Comparison of ENCODE assay signal across 2 cellular contexts in genomic region chr10:18190840-18191239, GRCh38.
TF ChIP-seq lines count a peak whose summit lies in the region.

No MANE protein-coding gene starts in this region.

TF ChIP-seq in HepG2, 621 proteins besides CTCF, POLR2A, EP300 and RAD21 (continued from another document):
- TF ChIP-seq ATF7 (IDR thresholded peaks at IDR 0.05), result peak; percentile 90
- TF ChIP-seq ATF7 (CRISPR knock-in tag; IDR thresholded peaks at IDR 0.05), result no peak
- no peak for TF ChIP-seq NFE2L2 (IDR thresholded peaks at IDR 0.05; ENCODE audit: low read length)

TF ChIP-seq in WTC11, 78 proteins besides CTCF, POLR2A, EP300 and RAD21 (continued from another document):
- TF ChIP-seq, protein P1, sequence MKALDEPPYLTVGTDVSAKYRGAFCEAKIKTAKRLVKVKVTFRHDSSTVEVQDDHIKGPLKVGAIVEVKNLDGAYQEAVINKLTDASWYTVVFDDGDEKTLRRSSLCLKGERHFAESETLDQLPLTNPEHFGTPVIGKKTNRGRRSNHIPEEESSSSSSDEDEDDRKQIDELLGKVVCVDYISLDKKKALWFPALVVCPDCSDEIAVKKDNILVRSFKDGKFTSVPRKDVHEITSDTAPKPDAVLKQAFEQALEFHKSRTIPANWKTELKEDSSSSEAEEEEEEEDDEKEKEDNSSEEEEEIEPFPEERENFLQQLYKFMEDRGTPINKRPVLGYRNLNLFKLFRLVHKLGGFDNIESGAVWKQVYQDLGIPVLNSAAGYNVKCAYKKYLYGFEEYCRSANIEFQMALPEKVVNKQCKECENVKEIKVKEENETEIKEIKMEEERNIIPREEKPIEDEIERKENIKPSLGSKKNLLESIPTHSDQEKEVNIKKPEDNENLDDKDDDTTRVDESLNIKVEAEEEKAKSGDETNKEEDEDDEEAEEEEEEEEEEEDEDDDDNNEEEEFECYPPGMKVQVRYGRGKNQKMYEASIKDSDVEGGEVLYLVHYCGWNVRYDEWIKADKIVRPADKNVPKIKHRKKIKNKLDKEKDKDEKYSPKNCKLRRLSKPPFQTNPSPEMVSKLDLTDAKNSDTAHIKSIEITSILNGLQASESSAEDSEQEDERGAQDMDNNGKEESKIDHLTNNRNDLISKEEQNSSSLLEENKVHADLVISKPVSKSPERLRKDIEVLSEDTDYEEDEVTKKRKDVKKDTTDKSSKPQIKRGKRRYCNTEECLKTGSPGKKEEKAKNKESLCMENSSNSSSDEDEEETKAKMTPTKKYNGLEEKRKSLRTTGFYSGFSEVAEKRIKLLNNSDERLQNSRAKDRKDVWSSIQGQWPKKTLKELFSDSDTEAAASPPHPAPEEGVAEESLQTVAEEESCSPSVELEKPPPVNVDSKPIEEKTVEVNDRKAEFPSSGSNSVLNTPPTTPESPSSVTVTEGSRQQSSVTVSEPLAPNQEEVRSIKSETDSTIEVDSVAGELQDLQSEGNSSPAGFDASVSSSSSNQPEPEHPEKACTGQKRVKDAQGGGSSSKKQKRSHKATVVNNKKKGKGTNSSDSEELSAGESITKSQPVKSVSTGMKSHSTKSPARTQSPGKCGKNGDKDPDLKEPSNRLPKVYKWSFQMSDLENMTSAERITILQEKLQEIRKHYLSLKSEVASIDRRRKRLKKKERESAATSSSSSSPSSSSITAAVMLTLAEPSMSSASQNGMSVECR (CRISPR knock-in tag; IDR thresholded peaks at IDR 0.05; ENCODE audit: borderline replicate concordance), result no peak
- TF ChIP-seq PRRX2 (CRISPR knock-in tag; IDR thresholded peaks at IDR 0.05) (no peak), CREM (CRISPR knock-in tag; IDR thresholded peaks at IDR 0.05) (no peak), USF2 (CRISPR knock-in tag; IDR thresholded peaks at IDR 0.05) (no peak), E2F1 (CRISPR knock-in tag; IDR thresholded peaks at IDR 0.05) (no peak), ZNF671 (CRISPR knock-in tag; IDR thresholded peaks at IDR 0.05) (no peak), SP1 (CRISPR knock-in tag; conservative IDR thresholded peaks at IDR 0.05) (no peak), NR3C1 (CRISPR knock-in tag; conservative IDR thresholded peaks at IDR 0.05; ENCODE audit: low read depth) (no peak), OVOL2 (CRISPR knock-in tag; IDR thresholded peaks at IDR 0.05; ENCODE audit: borderline replicate concordance) (no peak), ELF4 (CRISPR knock-in tag; IDR thresholded peaks at IDR 0.05; ENCODE audit: low read depth) (no peak), IRF2 (CRISPR knock-in tag; IDR thresholded peaks at IDR 0.05; ENCODE audit: borderline replicate concordance, low read depth) (no peak)
